ENCODE assay signal across 8 cellular contexts in the genomic region with DNA sequence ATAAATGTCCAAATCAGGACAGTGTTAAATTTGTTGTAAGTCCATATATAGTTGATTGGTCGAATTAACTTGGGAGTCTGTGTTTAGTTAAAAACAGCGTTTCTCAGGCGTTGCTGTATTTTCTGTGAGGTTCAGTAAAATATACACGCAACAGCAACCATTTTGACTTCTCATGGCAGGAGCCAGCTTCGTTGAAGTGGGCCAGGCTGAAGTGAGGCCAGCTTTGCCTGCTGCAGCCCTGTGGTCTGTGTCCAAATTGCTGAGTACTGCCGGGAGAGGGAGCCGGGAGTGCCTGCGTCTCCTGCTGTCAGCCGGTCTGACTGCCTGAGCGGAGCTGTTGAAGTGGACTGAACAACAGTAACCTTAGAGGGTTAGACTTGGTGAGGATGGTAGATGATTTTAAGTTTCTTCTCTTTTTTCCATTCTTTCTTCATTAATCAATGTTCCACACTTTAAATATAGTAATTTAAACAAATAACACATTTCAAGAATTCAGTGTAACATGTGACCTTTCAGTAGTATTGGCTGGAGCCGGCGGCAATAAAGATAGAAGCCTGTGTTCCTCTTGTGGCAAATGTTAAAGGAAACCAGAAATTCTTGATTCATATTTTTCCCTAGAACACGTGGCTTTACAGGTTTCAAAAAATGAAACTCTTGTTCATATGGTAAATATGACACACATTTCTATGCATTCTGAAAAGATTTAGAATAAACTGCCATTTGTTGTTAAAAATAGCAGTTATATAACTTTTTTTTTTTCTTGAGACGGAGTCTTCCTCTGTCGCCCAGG. TPM values are rescaled to one million over a fixed set of nuclear protein-coding genes. Genes with fewer than 3 reads are reported as not detected.
DNase-seq lines count a peak whose midpoint lies in the region; ATAC-seq, FAIRE-seq and TF ChIP-seq lines count a peak whose summit lies in the region.

No MANE protein-coding gene starts in this region.

- intact Hi-C loops in activated T-helper 2 cell treated with anti-CD3 and anti-CD28 coated beads, Interferon-gamma antibody, Interleukin-2, Interleukin-4, amounts not matched to agents 10 μg/mL and 5 μg/mL and 100 μg/mL, durations not matched to agents 14 hours and 24 hours and 36 hours (cut with micrococcal nuclease), result loop anchor here (1.0 kb wide), 1 partner anchor 12 kb away; no protein-coding TSS in a partner anchor

- no peak for ATAC-seq in GM21381 (IDR thresholded peaks at IDR 0.05; ENCODE audit: unreplicated experiment)

- no peak overlapping the region for H3K4me3 Mint-ChIP-seq in activated T-helper 2 cell treated with anti-CD3 and anti-CD28 coated beads, Interferon-gamma antibody, Interleukin-2, Interleukin-4, amounts not matched to agents 10 μg/mL and 5 μg/mL and 100 μg/mL, durations not matched to agents 14 hours and 24 hours and 36 hours (ENCODE audit: low read depth)

- no peak for DNase-seq in activated T-helper 2 cell treated with anti-CD3 and anti-CD28 coated beads, Interferon-gamma antibody, Interleukin-2, Interleukin-4, amounts not matched to agents 10 μg/mL and 5 μg/mL and 100 μg/mL, durations not matched to agents 14 hours and 24 hours and 36 hours (ENCODE audit: low spot score)
- peak; percentile 21 for DNase-seq in glomerular visceral epithelial cell (ENCODE audit: extremely low spot score)
- DNase-seq in stimulated activated CD8-positive, alpha-beta memory T cell treated with anti-CD3 and anti-CD28 coated beads, Interleukin-4, amount 100 ng/mL, for 48 hours, result no peak
- no peak for DNase-seq in central memory CD4-positive, alpha-beta T cell

- H3K4me3 ChIP-seq in HEK293 (ENCODE audit: low read depth, low read length), result no peak overlapping the region
- H3K4me3 ChIP-seq in parathyroid adenoma (ENCODE audit: low read depth, low read length), result no peak overlapping the region

- POLR2A ChIA-PET in HEK293 (lab: Yijun Ruan, JAX), result no interaction called here

- H3K27ac Mint-ChIP-seq in activated T-helper 2 cell treated with anti-CD3 and anti-CD28 coated beads, Interferon-gamma antibody, Interleukin-2, Interleukin-4, amounts not matched to agents 10 μg/mL and 5 μg/mL and 100 μg/mL, durations not matched to agents 14 hours and 24 hours and 36 hours, result peak overlapping the region; percentile 60

- H3K36me3 Mint-ChIP-seq in activated T-helper 2 cell treated with anti-CD3 and anti-CD28 coated beads, Interferon-gamma antibody, Interleukin-2, Interleukin-4, amounts not matched to agents 10 μg/mL and 5 μg/mL and 100 μg/mL, durations not matched to agents 14 hours and 24 hours and 36 hours (ENCODE audit: low read depth), result peaks cover 48% of the 10 kb centered on the region

- no peaks in the 10 kb centered on the region for H3K27me3 ChIP-seq in parathyroid adenoma (ENCODE audit: control insufficient read depth, insufficient read depth, low read length)

- TF ChIP-seq CTCF in HEK293 (tag by site-specific recombination; IDR thresholded peaks at IDR 0.05) (peak; percentile 43; the same call in 1 of the 2 replicates), parathyroid adenoma (IDR thresholded peaks at IDR 0.05) (peak; percentile 60)

- H3K27ac ChIP-seq in HEK293 (ENCODE audit: extremely low read depth, low read depth, low read length), result no peak overlapping the region
- H3K27ac ChIP-seq in parathyroid adenoma, result peak overlapping the region; percentile 1

- no peaks in the 10 kb centered on the region for H3K9me3 Mint-ChIP-seq in activated T-helper 2 cell treated with anti-CD3 and anti-CD28 coated beads, Interferon-gamma antibody, Interleukin-2, Interleukin-4, amounts not matched to agents 10 μg/mL and 5 μg/mL and 100 μg/mL, durations not matched to agents 14 hours and 24 hours and 36 hours

- H3K36me3 ChIP-seq in HEK293 (ENCODE audit: control insufficient read depth in 2 of 2, insufficient read depth in 1 of 2, low read length in 2 of 2) (peaks cover 0 to 23% of the 10 kb centered on the region in 2 experiments; a peak in 1 of 3 replicates), parathyroid adenoma (ENCODE audit: control insufficient read depth, insufficient read depth, low read length) (no peaks in the 10 kb centered on the region)

- H3K9me3 ChIP-seq in HEK293 (ENCODE audit: control insufficient read depth, insufficient read depth, low read depth, low read length), result no peaks in the 10 kb centered on the region
- H3K9me3 ChIP-seq in parathyroid adenoma (ENCODE audit: control insufficient read depth, low read length), result no peaks in the 10 kb centered on the region

- CTCF ChIA-PET in HEK293 (lab: Yijun Ruan, JAX), result interaction anchor here (0.5 to 1.5 kb wide), 6 partner anchors 9 to 95 kb away, joined by 3 to 8 read pairs (median 4); no protein-coding TSS in a partner anchor

- no peaks in the 10 kb centered on the region for H3K27me3 Mint-ChIP-seq in activated T-helper 2 cell treated with anti-CD3 and anti-CD28 coated beads, Interferon-gamma antibody, Interleukin-2, Interleukin-4, amounts not matched to agents 10 μg/mL and 5 μg/mL and 100 μg/mL, durations not matched to agents 14 hours and 24 hours and 36 hours (ENCODE audit: low read depth)

- peak; percentile 72 for FAIRE-seq in A204.1 (lab: Jason Lieb, UNC)

- peaks cover 43% of the 10 kb centered on the region for H3K79me2 ChIP-seq in parathyroid adenoma

- 0 out of 2 replicates have a peak, but pooled peaks cover 3% of the 10 kb centered on the region for H3K4me1 ChIP-seq in HEK293 (ENCODE audit: control insufficient read depth, insufficient read depth, low read length)
- no peaks in the 10 kb centered on the region for H3K4me1 ChIP-seq in parathyroid adenoma

- peaks cover 48% of the 10 kb centered on the region for H3K4me1 Mint-ChIP-seq in activated T-helper 2 cell treated with anti-CD3 and anti-CD28 coated beads, Interferon-gamma antibody, Interleukin-2, Interleukin-4, amounts not matched to agents 10 μg/mL and 5 μg/mL and 100 μg/mL, durations not matched to agents 14 hours and 24 hours and 36 hours (ENCODE audit: low read depth)

- H3K4me2 ChIP-seq in parathyroid adenoma (ENCODE audit: low read length), result no peak overlapping the region

- H3K9ac ChIP-seq in parathyroid adenoma, result no peak overlapping the region

- H2AFZ ChIP-seq in parathyroid adenoma, result no peak overlapping the region

TF ChIP-seq in HEK293, 187 proteins besides CTCF, POLR2A, EP300 and RAD21:
- TF ChIP-seq ZNF654 (tag by site-specific recombination; IDR thresholded peaks at IDR 0.05; ENCODE audit: low read depth) (no peak), YY1 (tag by site-specific recombination; IDR thresholded peaks at IDR 0.05) (peak; percentile 31; the same call in 1 of the 2 replicates), ZNF335 (tag by site-specific recombination; conservative IDR thresholded peaks at IDR 0.05) (peak; percentile 66), ZSCAN16 (tag by site-specific recombination; IDR thresholded peaks at IDR 0.05) (no peak), ZBTB20 (tag by site-specific recombination; IDR thresholded peaks at IDR 0.05) (peak; percentile 56; the same call in 1 of the 2 replicates), ZNF223 (tag by site-specific recombination; IDR thresholded peaks at IDR 0.05) (peak; percentile 78; the same call in 1 of the 2 replicates), ZNF600 (tag by site-specific recombination; IDR thresholded peaks at IDR 0.05) (peak; percentile 56), TRIM28 (IDR thresholded peaks at IDR 0.05; ENCODE audit: borderline replicate concordance, low read length) (peak; percentile 82), ZNF341 (tag by site-specific recombination; IDR thresholded peaks at IDR 0.05; ENCODE audit: low read depth) (no peak), ZSCAN30 (tag by site-specific recombination; IDR thresholded peaks at IDR 0.05) (0 out of 2 replicates have a peak, but pooled peaks have one; percentile 31), IKZF3 (tag by site-specific recombination; IDR thresholded peaks at IDR 0.05) (peak; percentile 70)
TF ChIP-seq in HEK293: peak in this region for 8.

RNA-seq across cellular contexts. Expression of a gene that starts 37.0 kb away (rescaled TPM):
- total RNA-seq in activated T-helper 2 cell treated with anti-CD3 and anti-CD28 coated beads, Interferon-gamma antibody, Interleukin-2, Interleukin-4, amounts not matched to agents 10 μg/mL and 5 μg/mL and 100 μg/mL, durations not matched to agents 14 hours and 24 hours and 36 hours, result not detected in 2 replicates
